ENCODE assay signal across 10 cellular contexts in the genomic region with DNA sequence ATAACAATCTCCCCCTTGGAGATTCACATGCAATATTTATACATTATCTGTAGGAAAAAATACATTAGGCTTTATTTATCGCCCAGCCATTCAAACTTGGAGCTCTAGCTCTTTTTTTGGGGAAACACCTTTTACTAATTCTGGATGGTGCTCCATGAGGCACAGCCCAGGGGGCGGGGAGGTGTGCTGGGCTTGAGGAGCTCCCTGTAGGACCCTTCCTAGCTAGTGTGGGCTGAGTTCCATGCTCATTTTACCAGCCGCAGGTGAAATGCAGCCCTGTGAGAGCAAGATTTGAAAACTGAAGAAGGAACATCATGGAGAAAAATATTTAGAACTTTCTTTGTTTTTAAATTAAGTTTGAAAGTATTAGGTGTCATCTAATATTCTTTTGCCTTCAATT.
"Had no signal": no experiment of that assay in that cellular context is flagged by ENCODE, and none has a peak within 500 bp of the region (broad histone marks: within the 10 kb centered on the region; RNA-seq: fewer than 3 reads in every experiment).

No MANE protein-coding gene starts in this region.

- ATAC-seq: HCT116, HepG2, K562 had no signal

- H3K4me1 ChIP-seq: HAP-1 had no signal

- H3K27ac ChIP-seq: GM23248, HL-60 had no signal

- H3K9ac ChIP-seq: GM23248 had no signal

- H3K9me3 ChIP-seq: HAP-1 had no signal

- H3K4me3 ChIP-seq: GM23248, HAP-1, K562 had no signal

- DNase-seq: GM23248, GOT3, H7, HFFc6, IMR-90 had no signal
